2 cellular contexts compared by ENCODE assay signal in the genomic region with DNA sequence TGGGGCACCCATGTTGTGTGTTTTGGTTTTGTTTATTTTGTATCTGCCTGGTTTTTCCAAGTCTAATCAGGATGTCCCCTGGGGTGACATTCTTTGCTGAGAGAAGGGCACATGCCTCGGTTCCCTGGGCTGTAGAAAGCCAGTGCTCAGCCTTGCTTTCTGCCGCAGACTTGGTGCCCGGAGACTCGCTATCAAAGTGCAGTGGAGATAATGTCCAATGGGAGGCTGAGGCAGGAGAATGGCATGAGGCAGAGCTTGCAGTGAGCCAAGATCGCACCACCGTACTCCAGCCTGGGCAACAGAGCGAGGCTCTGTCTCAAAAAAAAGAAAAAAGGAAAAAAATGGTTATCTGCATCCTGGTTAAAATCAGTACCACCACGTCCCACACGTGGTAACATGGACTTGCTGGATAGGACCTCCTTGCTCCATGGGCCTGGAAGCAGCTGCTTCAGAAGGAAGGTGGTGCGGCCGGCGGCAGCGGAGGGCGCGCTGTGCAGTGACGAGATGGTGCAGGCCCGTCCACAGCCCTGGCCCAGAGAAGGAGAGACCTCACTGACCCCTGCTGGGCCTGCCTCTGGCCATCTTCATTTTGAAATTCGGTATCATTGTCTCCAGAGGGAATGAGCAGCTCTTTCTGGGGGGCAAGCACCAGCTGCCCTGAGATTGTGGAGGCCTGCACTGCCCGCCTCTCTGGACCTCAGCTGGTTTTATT.
TF ChIP-seq lines count a peak whose summit lies in the region.

No MANE protein-coding gene starts in this region.

TF ChIP-seq in K562, 482 proteins besides CTCF, POLR2A, EP300 and RAD21:
- TF ChIP-seq, protein P1, sequence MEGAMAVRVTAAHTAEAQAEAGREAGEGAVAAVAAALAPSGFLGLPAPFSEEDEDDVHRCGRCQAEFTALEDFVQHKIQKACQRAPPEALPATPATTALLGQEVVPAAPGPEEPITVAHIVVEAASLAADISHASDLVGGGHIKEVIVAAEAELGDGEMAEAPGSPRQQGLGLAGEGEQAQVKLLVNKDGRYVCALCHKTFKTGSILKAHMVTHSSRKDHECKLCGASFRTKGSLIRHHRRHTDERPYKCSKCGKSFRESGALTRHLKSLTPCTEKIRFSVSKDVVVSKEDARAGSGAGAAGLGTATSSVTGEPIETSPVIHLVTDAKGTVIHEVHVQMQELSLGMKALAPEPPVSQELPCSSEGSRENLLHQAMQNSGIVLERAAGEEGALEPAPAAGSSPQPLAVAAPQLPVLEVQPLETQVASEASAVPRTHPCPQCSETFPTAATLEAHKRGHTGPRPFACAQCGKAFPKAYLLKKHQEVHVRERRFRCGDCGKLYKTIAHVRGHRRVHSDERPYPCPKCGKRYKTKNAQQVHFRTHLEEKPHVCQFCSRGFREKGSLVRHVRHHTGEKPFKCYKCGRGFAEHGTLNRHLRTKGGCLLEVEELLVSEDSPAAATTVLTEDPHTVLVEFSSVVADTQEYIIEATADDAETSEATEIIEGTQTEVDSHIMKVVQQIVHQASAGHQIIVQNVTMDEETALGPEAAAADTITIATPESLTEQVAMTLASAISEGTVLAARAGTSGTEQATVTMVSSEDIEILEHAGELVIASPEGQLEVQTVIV (CRISPR knock-in tag; IDR thresholded peaks at IDR 0.05; ENCODE audit: borderline replicate concordance), result no peak
- TF ChIP-seq CHD4 (IDR thresholded peaks at IDR 0.05; ENCODE audit: insufficient read depth, insufficient replicate concordance, low read depth, low read length, poor library complexity, severe bottlenecking), result no peak
- TF ChIP-seq MYNN (IDR thresholded peaks at IDR 0.05), result no peak
- no peak for TF ChIP-seq MYNN (CRISPR knock-in tag; IDR thresholded peaks at IDR 0.05)
- no peak for TF ChIP-seq ESRRB (CRISPR knock-in tag; IDR thresholded peaks at IDR 0.05; ENCODE audit: borderline replicate concordance)
- TF ChIP-seq JUNB (CRISPR knock-in tag; conservative IDR thresholded peaks at IDR 0.05), result no peak
- TF ChIP-seq, protein P2, sequence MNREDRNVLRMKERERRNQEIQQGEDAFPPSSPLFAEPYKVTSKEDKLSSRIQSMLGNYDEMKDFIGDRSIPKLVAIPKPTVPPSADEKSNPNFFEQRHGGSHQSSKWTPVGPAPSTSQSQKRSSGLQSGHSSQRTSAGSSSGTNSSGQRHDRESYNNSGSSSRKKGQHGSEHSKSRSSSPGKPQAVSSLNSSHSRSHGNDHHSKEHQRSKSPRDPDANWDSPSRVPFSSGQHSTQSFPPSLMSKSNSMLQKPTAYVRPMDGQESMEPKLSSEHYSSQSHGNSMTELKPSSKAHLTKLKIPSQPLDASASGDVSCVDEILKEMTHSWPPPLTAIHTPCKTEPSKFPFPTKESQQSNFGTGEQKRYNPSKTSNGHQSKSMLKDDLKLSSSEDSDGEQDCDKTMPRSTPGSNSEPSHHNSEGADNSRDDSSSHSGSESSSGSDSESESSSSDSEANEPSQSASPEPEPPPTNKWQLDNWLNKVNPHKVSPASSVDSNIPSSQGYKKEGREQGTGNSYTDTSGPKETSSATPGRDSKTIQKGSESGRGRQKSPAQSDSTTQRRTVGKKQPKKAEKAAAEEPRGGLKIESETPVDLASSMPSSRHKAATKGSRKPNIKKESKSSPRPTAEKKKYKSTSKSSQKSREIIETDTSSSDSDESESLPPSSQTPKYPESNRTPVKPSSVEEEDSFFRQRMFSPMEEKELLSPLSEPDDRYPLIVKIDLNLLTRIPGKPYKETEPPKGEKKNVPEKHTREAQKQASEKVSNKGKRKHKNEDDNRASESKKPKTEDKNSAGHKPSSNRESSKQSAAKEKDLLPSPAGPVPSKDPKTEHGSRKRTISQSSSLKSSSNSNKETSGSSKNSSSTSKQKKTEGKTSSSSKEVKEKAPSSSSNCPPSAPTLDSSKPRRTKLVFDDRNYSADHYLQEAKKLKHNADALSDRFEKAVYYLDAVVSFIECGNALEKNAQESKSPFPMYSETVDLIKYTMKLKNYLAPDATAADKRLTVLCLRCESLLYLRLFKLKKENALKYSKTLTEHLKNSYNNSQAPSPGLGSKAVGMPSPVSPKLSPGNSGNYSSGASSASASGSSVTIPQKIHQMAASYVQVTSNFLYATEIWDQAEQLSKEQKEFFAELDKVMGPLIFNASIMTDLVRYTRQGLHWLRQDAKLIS (CRISPR knock-in tag; IDR thresholded peaks at IDR 0.05), result no peak
- no peak for TF ChIP-seq SRSF9 (IDR thresholded peaks at IDR 0.05; ENCODE audit: borderline replicate concordance, low read depth, low read length)
TF ChIP-seq in K562: peak in this region for 0.

TF ChIP-seq in SK-N-SH treated with all-trans-retinoic acid at 6 μM for 48 hours, 23 proteins besides CTCF, POLR2A, EP300 and RAD21:
- TF ChIP-seq TOX (CRISPR knock-in tag; IDR thresholded peaks at IDR 0.05; ENCODE audit: borderline replicate concordance) (no peak), PPARA (CRISPR knock-in tag; IDR thresholded peaks at IDR 0.05; ENCODE audit: borderline replicate concordance) (no peak), OSR1 (CRISPR knock-in tag; IDR thresholded peaks at IDR 0.05) (no peak), ZNF565 (CRISPR knock-in tag; conservative IDR thresholded peaks at IDR 0.05; ENCODE audit: low read depth) (no peak), ZNF70 (CRISPR knock-in tag; IDR thresholded peaks at IDR 0.05) (no peak), ESRRG (CRISPR knock-in tag; IDR thresholded peaks at IDR 0.05) (no peak), ISL1 (CRISPR knock-in tag; IDR thresholded peaks at IDR 0.05) (no peak), CSDC2 (CRISPR knock-in tag; IDR thresholded peaks at IDR 0.05) (no peak), ZC3H10 (CRISPR knock-in tag; IDR thresholded peaks at IDR 0.05) (no peak)
- TF ChIP-seq, protein P3, sequence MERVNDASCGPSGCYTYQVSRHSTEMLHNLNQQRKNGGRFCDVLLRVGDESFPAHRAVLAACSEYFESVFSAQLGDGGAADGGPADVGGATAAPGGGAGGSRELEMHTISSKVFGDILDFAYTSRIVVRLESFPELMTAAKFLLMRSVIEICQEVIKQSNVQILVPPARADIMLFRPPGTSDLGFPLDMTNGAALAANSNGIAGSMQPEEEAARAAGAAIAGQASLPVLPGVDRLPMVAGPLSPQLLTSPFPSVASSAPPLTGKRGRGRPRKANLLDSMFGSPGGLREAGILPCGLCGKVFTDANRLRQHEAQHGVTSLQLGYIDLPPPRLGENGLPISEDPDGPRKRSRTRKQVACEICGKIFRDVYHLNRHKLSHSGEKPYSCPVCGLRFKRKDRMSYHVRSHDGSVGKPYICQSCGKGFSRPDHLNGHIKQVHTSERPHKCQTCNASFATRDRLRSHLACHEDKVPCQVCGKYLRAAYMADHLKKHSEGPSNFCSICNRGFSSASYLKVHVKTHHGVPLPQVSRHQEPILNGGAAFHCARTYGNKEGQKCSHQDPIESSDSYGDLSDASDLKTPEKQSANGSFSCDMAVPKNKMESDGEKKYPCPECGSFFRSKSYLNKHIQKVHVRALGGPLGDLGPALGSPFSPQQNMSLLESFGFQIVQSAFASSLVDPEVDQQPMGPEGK (CRISPR knock-in tag; IDR thresholded peaks at IDR 0.05; ENCODE audit: borderline replicate concordance), result no peak
- TF ChIP-seq, protein P4, sequence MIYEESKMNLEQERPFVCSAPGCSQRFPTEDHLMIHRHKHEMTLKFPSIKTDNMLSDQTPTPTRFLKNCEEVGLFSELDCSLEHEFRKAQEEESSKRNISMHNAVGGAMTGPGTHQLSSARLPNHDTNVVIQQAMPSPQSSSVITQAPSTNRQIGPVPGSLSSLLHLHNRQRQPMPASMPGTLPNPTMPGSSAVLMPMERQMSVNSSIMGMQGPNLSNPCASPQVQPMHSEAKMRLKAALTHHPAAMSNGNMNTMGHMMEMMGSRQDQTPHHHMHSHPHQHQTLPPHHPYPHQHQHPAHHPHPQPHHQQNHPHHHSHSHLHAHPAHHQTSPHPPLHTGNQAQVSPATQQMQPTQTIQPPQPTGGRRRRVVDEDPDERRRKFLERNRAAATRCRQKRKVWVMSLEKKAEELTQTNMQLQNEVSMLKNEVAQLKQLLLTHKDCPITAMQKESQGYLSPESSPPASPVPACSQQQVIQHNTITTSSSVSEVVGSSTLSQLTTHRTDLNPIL (CRISPR knock-in tag; IDR thresholded peaks at IDR 0.05; ENCODE audit: low read depth), result no peak
